In genomic region chr16:17784073-17784472, GRCh38 we compare ENCODE assay signal across 14 cellular contexts.
DNase-seq lines count a peak whose midpoint lies in the region; ATAC-seq and TF ChIP-seq lines count a peak whose summit lies in the region.
"Had no signal": no experiment of that assay in that cellular context is flagged by ENCODE, and none has a peak within 500 bp of the region (broad histone marks: within the 10 kb centered on the region; RNA-seq: fewer than 3 reads in every experiment).

No MANE protein-coding gene starts in this region.

- H3K27ac ChIP-seq in iPS DF 6.9 (ENCODE audit: low read length) = no peak overlapping the region
- H3K27ac ChIP-seq: neutrophil had no signal

- no peaks in the 10 kb centered on the region for H3K36me3 ChIP-seq in iPS DF 6.9 (ENCODE audit: control insufficient read depth, insufficient read depth, low read length)
- H3K36me3 ChIP-seq: neutrophil had no signal

- peaks cover 5% of the 10 kb centered on the region for H3K27me3 Mint-ChIP-seq in WTC11 (ENCODE audit: low read depth)
- H3K27me3 Mint-ChIP-seq: activated CD8-positive, alpha-beta memory T cell treated with anti-CD3 and anti-CD28 coated beads, Interleukin-2, amount 10 ng/mL, durations not matched to agents 7 days and 5 days had no signal

- peak; percentile 1 for DNase-seq in Daoy (ENCODE audit: low read depth)
- DNase-seq in KG1 (lab: John Stamatoyannopoulos, UW) = peak; percentile 0
- peak; percentile 35 for DNase-seq in WTC11 (ENCODE audit: low spot score)
- peak; percentile 27 for DNase-seq in iPS DF 6.9 (ENCODE audit: low read depth, low spot score)
- DNase-seq in T1000 (lab: John Stamatoyannopoulos, UW) = no peak
- DNase-seq in SKM-1 (lab: John Stamatoyannopoulos, UW; ENCODE audit: unreplicated experiment) = no peak
- DNase-seq in GDM1 (lab: John Stamatoyannopoulos, UW) = no peak
- DNase-seq: activated CD8-positive, alpha-beta memory T cell treated with anti-CD3 and anti-CD28 coated beads, Interleukin-2, amount 10 ng/mL, durations not matched to agents 7 days and 5 days; CD4-positive, alpha-beta T cell; NCI-H510A; T-cell had no signal

- H3K9me3 Mint-ChIP-seq in WTC11 = no peaks in the 10 kb centered on the region
- H3K9me3 Mint-ChIP-seq: stimulated activated effector memory CD8-positive, alpha-beta T cell treated with anti-CD3 and anti-CD28 coated beads, Interleukin-12 subunit alpha, Interleukin-12 subunit beta, amount 100 ng/mL, for 72 hours; T-cell had no signal

- no peaks in the 10 kb centered on the region for H3K36me3 Mint-ChIP-seq in WTC11
- H3K36me3 Mint-ChIP-seq: activated CD8-positive, alpha-beta memory T cell treated with anti-CD3 and anti-CD28 coated beads, Interleukin-2, amount 10 ng/mL, durations not matched to agents 7 days and 5 days; stimulated activated effector memory CD8-positive, alpha-beta T cell treated with anti-CD3 and anti-CD28 coated beads, Interleukin-12 subunit alpha, Interleukin-12 subunit beta, amount 100 ng/mL, for 72 hours; T-cell had no signal

- H3K4me1 ChIP-seq in iPS DF 6.9 (ENCODE audit: control insufficient read depth, insufficient read depth, low read length) = no peaks in the 10 kb centered on the region

- CTCF ChIA-PET in WTC11 (lab: Charles Lee) = no interaction called here

- ATAC-seq in WTC11 (peak; percentile 22; the same call in 1 of the 2 replicates), GM21367 (IDR thresholded peaks at IDR 0.05; ENCODE audit: unreplicated experiment) (no peak)
- ATAC-seq: activated CD8-positive, alpha-beta memory T cell treated with anti-CD3 and anti-CD28 coated beads, Interleukin-2, amount 10 ng/mL, durations not matched to agents 7 days and 5 days; stimulated activated effector memory CD8-positive, alpha-beta T cell treated with anti-CD3 and anti-CD28 coated beads, Interleukin-12 subunit alpha, Interleukin-12 subunit beta, amount 100 ng/mL, for 72 hours; T-cell had no signal

- no peaks in the 10 kb centered on the region for H3K4me1 Mint-ChIP-seq in WTC11
- H3K4me1 Mint-ChIP-seq: activated CD8-positive, alpha-beta memory T cell treated with anti-CD3 and anti-CD28 coated beads, Interleukin-2, amount 10 ng/mL, durations not matched to agents 7 days and 5 days; stimulated activated effector memory CD8-positive, alpha-beta T cell treated with anti-CD3 and anti-CD28 coated beads, Interleukin-12 subunit alpha, Interleukin-12 subunit beta, amount 100 ng/mL, for 72 hours; T-cell had no signal

- POLR2A ChIA-PET in WTC11 (lab: Charles Lee) = no interaction called here

- H3K27ac Mint-ChIP-seq in WTC11 = no peak overlapping the region
- H3K27ac Mint-ChIP-seq: activated CD8-positive, alpha-beta memory T cell treated with anti-CD3 and anti-CD28 coated beads, Interleukin-2, amount 10 ng/mL, durations not matched to agents 7 days and 5 days; CD4-positive, alpha-beta T cell; stimulated activated effector memory CD8-positive, alpha-beta T cell treated with anti-CD3 and anti-CD28 coated beads, Interleukin-12 subunit alpha, Interleukin-12 subunit beta, amount 100 ng/mL, for 72 hours; T-cell had no signal

- no peaks in the 10 kb centered on the region for H3K27me3 ChIP-seq in iPS DF 6.9 (ENCODE audit: control insufficient read depth, insufficient read depth, low read length)
- H3K27me3 ChIP-seq: neutrophil had no signal

- no peak overlapping the region for H3K4me3 ChIP-seq in iPS DF 6.9 (ENCODE audit: low read length)

- H3K4me3 Mint-ChIP-seq in WTC11 = no peak overlapping the region
- H3K4me3 Mint-ChIP-seq: activated CD8-positive, alpha-beta memory T cell treated with anti-CD3 and anti-CD28 coated beads, Interleukin-2, amount 10 ng/mL, durations not matched to agents 7 days and 5 days; CD4-positive, alpha-beta T cell; stimulated activated effector memory CD8-positive, alpha-beta T cell treated with anti-CD3 and anti-CD28 coated beads, Interleukin-12 subunit alpha, Interleukin-12 subunit beta, amount 100 ng/mL, for 72 hours; T-cell had no signal

- H3K9me3 ChIP-seq in iPS DF 6.9 (ENCODE audit: control insufficient read depth, insufficient read depth, low read length) = no peaks in the 10 kb centered on the region
- H3K9me3 ChIP-seq: neutrophil had no signal

- no peak for TF ChIP-seq CTCF in WTC11 (IDR thresholded peaks at IDR 0.05)

- no CpG with 5 or more reads among the region's 6 CpGs for WGBS in iPS DF 6.9 (ENCODE audit: insufficient coverage, insufficient read length)

TF ChIP-seq in WTC11, 78 proteins besides CTCF, POLR2A, EP300 and RAD21:
- TF ChIP-seq USF1 (CRISPR knock-in tag; IDR thresholded peaks at IDR 0.05) = no peak
- no peak for TF ChIP-seq ZMAT4 (CRISPR knock-in tag; IDR thresholded peaks at IDR 0.05)
- TF ChIP-seq FOXK1 (CRISPR knock-in tag; IDR thresholded peaks at IDR 0.05) = no peak
- TF ChIP-seq E2F1 (CRISPR knock-in tag; IDR thresholded peaks at IDR 0.05) = peak; percentile 68; the same call in 1 of the 2 replicates
- TF ChIP-seq TEAD1 (CRISPR knock-in tag; IDR thresholded peaks at IDR 0.05) = peak; percentile 71; the same call in 1 of the 2 replicates
- 0 out of 2 replicates have a peak, but pooled peaks have one; percentile 32 for TF ChIP-seq ZNF232 (CRISPR knock-in tag; IDR thresholded peaks at IDR 0.05)
- TF ChIP-seq SOX15 (CRISPR knock-in tag; IDR thresholded peaks at IDR 0.05) = no peak
- 0 out of 2 replicates have a peak, but pooled peaks have one; percentile 27 for TF ChIP-seq ARID4B (CRISPR knock-in tag; IDR thresholded peaks at IDR 0.05; ENCODE audit: borderline replicate concordance)
- TF ChIP-seq ETV6 (CRISPR knock-in tag; IDR thresholded peaks at IDR 0.05) = no peak
- 0 out of 2 replicates have a peak, but pooled peaks have one; percentile 22 for TF ChIP-seq TEAD4 (CRISPR knock-in tag; IDR thresholded peaks at IDR 0.05)

Comparison
In these comparisons a context has a peak if more than half of its experiments do, and no peak if none do; other contexts are left out.
1. DNase-seq: peak in Daoy (single experiment), KG1 (single experiment), WTC11 (single experiment) and iPS DF 6.9 (single experiment); none in T1000 (single experiment), SKM-1 (single experiment) and GDM1 (single experiment).